In the genomic region with DNA sequence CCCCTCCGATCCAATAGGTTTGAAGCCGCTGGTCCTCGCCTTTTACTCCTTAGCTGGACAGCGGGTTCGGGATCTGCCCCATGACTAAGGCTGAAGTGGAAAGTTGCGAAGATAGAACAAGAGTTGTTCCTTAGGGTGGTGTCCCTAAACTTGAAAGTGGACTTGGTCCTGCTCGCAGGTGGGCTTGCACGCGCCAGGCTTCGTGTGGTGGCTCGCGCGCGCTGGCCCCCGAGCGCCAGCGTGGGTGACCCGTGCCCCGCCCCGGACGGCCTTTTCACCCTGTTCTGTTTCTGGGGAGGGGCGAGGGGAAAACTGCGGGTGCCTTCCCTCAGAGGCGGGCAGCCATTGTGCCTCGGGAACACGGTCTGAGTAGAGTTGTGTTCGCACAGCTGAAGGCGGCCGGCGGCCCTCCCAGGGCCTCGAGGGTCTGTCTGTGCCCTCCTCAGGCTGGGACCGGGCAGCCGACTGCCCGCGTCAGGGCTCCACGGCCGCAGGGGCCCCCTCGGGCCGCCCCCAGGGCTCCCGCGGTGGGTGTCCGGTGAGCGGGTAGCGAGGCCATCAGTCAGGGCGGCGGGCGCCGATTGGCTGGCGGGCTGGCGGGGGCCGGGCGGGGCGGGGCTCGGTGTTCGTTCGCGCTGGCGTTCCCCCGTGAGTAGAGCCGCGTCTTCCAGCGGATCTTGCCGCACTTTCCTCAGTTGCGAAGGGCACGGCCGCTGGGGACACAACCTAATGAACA, we compare ENCODE assay signal across 8 cellular contexts.
A peak's percentile ranks its signal among the peaks of the same experiment; 100 is the strongest.
DNase-seq lines count a peak whose midpoint lies in the region; ATAC-seq lines count a peak whose summit lies in the region.

No MANE protein-coding gene starts in this region.

- ATAC-seq in GM19023 (IDR thresholded peaks at IDR 0.05; ENCODE audit: unreplicated experiment): peak; percentile 79
- peak; percentile 50 for ATAC-seq in HG03159 (IDR thresholded peaks at IDR 0.05; ENCODE audit: unreplicated experiment)
- ATAC-seq in memory B cell (ENCODE audit: low read depth): peak; percentile 74

- H3K9me3 Mint-ChIP-seq in memory B cell: no peaks in the 10 kb centered on the region

- peak overlapping the region; percentile 75 for H3K27ac ChIP-seq in effector memory CD4-positive, alpha-beta T cell (ENCODE audit: insufficient read depth, low read length, poor library complexity, severe bottlenecking)

- peaks cover 38% of the 10 kb centered on the region for H3K4me1 Mint-ChIP-seq in memory B cell

- H3K4me3 ChIP-seq in effector memory CD4-positive, alpha-beta T cell (ENCODE audit: insufficient read depth, low read depth, low read length, poor library complexity, severe bottlenecking): peak overlapping the region; percentile 85

- DNase-seq in AG20443 (ENCODE audit: low spot score): peak; percentile 97
- DNase-seq in NCI-H82 (lab: John Stamatoyannopoulos, UW): peak; percentile 86
- peak; percentile 53 to 54 for DNase-seq in activated CD8-positive, alpha-beta memory T cell treated with anti-CD3 and anti-CD28 coated beads for 4 hours (ENCODE audit: low read depth in 2 of 2)
- DNase-seq in effector memory CD4-positive, alpha-beta T cell: peak; percentile 54 to 70 (median 68)
- DNase-seq in memory B cell (ENCODE audit: low spot score in 2 of 2): peak; percentile 61 to 81
- DNase-seq in stimulated activated CD8-positive, alpha-beta memory T cell treated with anti-CD3 and anti-CD28 coated beads, Interleukin-12 subunit alpha, Interleukin-12 subunit beta, amount 100 ng/mL, for 1 hour (ENCODE audit: low read depth): peak; percentile 63

- H3K27ac Mint-ChIP-seq in memory B cell: peak overlapping the region; percentile 98

- H3K4me1 ChIP-seq in effector memory CD4-positive, alpha-beta T cell (ENCODE audit: control insufficient read depth, insufficient read depth, low read length, poor library complexity, severe bottlenecking): peaks cover 27% of the 10 kb centered on the region

- H3K27me3 ChIP-seq in effector memory CD4-positive, alpha-beta T cell (replicated peaks; ENCODE audit: control insufficient read depth, insufficient read depth, low read length, poor library complexity, severe bottlenecking): no peaks in the 10 kb centered on the region

- no peaks in the 10 kb centered on the region for H3K27me3 Mint-ChIP-seq in memory B cell

- peak overlapping the region; percentile 87 for H3K4me3 Mint-ChIP-seq in memory B cell

- H3K9me3 ChIP-seq in effector memory CD4-positive, alpha-beta T cell (ENCODE audit: control insufficient read depth, low read length): no peaks in the 10 kb centered on the region

- no peaks in the 10 kb centered on the region for H3K36me3 Mint-ChIP-seq in memory B cell

- H3K36me3 ChIP-seq in effector memory CD4-positive, alpha-beta T cell (ENCODE audit: control insufficient read depth, insufficient read depth, low read length): no peaks in the 10 kb centered on the region

Comparison
In these comparisons a context has a peak if more than half of its experiments do, and no peak if none do; other contexts are left out.
1. Peak in every context shown above with its lines: DNase-seq, ATAC-seq, H3K4me3 ChIP-seq and H3K27ac ChIP-seq.